In the genomic region with DNA sequence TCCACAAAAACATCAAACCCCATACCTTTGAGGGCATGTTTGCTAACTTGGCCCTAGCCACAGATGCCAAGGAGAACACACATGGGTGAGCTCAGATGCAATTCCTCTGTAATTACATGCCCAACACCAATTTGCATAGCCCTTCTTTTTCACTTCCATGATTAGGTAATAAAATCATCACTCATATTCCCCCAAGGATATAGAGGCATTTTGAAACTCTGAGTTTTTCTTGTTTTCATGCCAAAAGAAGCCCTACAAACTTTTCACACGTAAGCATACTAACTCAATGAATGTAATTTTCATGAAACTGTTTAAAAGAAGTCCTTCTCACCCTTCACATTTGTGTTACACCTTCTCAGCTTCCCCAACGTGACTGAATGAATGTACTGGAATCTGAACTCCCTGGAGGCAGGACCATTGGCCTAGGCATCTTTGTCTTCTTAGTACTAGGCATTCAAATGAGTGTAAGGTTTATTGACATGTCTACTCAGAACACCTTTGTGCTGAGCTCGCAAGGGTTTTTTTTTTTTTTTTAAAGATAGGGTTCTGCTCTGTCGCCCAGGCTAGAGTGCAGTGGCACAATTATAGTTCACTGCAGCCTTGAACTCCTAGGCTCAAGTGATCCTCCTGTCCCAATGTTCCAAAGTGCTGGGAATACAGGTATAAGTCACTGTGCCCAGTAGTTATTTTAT, we compare ENCODE assay signal across 1 cellular context.
TF ChIP-seq lines count a peak whose summit lies in the region.

No MANE protein-coding gene starts in this region.

TF ChIP-seq in HepG2, 621 proteins besides CTCF, POLR2A, EP300 and RAD21:
- TF ChIP-seq KLF12 (CRISPR knock-in tag; IDR thresholded peaks at IDR 0.05; ENCODE audit: borderline replicate concordance) (no peak), RBM22 (optimal IDR thresholded peaks at IDR 0.05; ENCODE audit: low read length) (no peak), ZNF780A (CRISPR knock-in tag; IDR thresholded peaks at IDR 0.05) (no peak), SUZ12 (IDR thresholded peaks at IDR 0.05; ENCODE audit: low read depth, low read length) (no peak), RARA (CRISPR knock-in tag; IDR thresholded peaks at IDR 0.05) (0 out of 2 replicates have a peak, but pooled peaks have one; percentile 15), HIVEP1 (CRISPR knock-in tag; IDR thresholded peaks at IDR 0.05) (no peak), SATB2 (CRISPR knock-in tag; IDR thresholded peaks at IDR 0.05) (no peak), SNRNP70 (IDR thresholded peaks at IDR 0.05; ENCODE audit: low read depth, low read length) (no peak)
- TF ChIP-seq, protein P1, sequence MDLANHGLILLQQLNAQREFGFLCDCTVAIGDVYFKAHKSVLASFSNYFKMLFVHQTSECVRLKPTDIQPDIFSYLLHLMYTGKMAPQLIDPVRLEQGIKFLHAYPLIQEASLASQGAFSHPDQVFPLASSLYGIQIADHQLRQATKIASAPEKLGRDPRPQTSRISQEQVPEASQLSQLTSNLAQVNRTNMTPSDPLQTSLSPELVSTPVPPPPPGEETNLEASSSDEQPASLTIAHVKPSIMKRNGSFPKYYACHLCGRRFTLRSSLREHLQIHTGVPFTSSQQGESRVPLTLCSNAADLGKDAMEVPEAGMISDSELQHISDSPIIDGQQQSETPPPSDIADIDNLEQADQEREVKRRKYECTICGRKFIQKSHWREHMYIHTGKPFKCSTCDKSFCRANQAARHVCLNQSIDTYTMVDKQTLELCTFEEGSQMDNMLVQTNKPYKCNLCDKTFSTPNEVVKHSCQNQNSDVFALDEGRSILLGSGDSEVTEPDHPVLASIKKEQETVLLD (CRISPR knock-in tag; IDR thresholded peaks at IDR 0.05; ENCODE audit: low read depth), result no peak
- TF ChIP-seq, protein P2, sequence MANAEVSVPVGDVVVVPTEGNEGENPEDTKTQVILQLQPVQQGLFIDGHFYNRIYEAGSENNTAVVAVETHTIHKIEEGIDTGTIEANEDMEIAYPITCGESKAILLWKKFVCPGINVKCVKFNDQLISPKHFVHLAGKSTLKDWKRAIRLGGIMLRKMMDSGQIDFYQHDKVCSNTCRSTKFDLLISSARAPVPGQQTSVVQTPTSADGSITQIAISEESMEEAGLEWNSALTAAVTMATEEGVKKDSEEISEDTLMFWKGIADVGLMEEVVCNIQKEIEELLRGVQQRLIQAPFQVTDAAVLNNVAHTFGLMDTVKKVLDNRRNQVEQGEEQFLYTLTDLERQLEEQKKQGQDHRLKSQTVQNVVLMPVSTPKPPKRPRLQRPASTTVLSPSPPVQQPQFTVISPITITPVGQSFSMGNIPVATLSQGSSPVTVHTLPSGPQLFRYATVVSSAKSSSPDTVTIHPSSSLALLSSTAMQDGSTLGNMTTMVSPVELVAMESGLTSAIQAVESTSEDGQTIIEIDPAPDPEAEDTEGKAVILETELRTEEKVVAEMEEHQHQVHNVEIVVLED (CRISPR knock-in tag; IDR thresholded peaks at IDR 0.05; ENCODE audit: borderline replicate concordance), result no peak
- TF ChIP-seq, protein P3, sequence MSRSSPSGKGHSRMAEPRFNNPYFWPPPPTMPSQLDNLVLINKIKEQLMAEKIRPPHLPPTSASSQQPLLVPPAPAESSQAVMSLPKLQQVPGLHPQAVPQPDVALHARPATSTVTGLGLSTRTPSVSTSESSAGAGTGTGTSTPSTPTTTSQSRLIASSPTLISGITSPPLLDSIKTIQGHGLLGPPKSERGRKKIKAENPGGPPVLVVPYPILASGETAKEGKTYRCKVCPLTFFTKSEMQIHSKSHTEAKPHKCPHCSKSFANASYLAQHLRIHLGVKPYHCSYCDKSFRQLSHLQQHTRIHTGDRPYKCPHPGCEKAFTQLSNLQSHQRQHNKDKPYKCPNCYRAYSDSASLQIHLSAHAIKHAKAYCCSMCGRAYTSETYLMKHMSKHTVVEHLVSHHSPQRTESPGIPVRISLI (CRISPR knock-in tag; IDR thresholded peaks at IDR 0.05; ENCODE audit: borderline replicate concordance), result peak; percentile 76; the same call in 1 of the 2 replicates
- TF ChIP-seq, protein P4, sequence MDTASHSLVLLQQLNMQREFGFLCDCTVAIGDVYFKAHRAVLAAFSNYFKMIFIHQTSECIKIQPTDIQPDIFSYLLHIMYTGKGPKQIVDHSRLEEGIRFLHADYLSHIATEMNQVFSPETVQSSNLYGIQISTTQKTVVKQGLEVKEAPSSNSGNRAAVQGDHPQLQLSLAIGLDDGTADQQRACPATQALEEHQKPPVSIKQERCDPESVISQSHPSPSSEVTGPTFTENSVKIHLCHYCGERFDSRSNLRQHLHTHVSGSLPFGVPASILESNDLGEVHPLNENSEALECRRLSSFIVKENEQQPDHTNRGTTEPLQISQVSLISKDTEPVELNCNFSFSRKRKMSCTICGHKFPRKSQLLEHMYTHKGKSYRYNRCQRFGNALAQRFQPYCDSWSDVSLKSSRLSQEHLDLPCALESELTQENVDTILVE (CRISPR knock-in tag; IDR thresholded peaks at IDR 0.05), result no peak
TF ChIP-seq in HepG2: peak in this region for 2.
